In the genomic region with DNA sequence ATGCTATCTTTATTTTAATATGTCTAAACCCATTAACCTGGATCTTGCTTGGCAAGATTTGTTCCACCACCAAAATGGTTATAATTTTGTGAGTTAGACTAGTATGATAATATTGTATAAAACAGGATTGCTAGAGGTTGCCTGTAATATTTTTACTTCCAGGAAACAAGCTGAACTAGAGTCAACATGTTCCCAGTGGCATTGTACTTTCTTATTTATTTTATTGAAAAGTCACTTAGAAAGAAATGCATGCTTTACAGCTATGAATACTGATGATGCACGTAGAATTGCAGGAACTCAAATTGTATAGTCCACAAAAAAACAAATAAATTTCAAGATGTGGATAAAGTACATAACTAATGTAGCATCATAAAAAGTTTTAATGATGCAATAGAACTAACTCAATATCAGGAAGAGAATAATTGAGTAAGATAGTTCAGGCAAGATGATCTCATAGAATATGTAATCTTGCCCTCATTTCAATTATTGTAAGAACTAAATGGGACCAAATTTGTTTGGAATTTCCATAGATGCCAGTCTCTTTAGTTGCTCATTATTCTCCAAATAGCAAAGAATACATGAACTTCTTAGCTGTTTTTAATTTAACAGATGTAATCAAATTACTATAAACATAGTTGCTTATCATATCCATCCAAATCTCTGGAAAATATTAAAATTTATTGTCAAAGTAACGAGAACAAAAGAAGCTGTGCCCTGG, we compare ENCODE assay signal across 23 cellular contexts.
"Had no signal": no experiment of that assay in that cellular context is flagged by ENCODE, and none has a peak within 500 bp of the region (broad histone marks: within the 10 kb centered on the region; RNA-seq: fewer than 3 reads in every experiment).

No MANE protein-coding gene starts in this region.

- H2AFZ ChIP-seq: hepatocyte had no signal

- H3K4me1 Mint-ChIP-seq: naive thymus-derived CD4-positive, alpha-beta T cell; stimulated activated effector memory CD8-positive, alpha-beta T cell treated with anti-CD3 and anti-CD28 coated beads, Interleukin-12 subunit alpha, Interleukin-12 subunit beta, amount 100 ng/mL, for 72 hours had no signal

- H3K4me2 ChIP-seq: hepatocyte had no signal

- H3K9me3 Mint-ChIP-seq: stimulated activated naive CD8-positive, alpha-beta T cell treated with anti-CD3 and anti-CD28 coated beads, Interleukin-15, Interleukin-2, amounts not matched to agents 100 ng/mL and 50 ng/mL, for 24 hours; type B pancreatic cell had no signal

- H3K9me3 ChIP-seq: left ventricle myocardium inferior, mucosa of descending colon, ovary, prostate gland, sigmoid colon, spleen, tibial nerve, uterus had no signal

- H3K27me3 ChIP-seq: hepatocyte, ovary, sigmoid colon, spleen, tibial nerve, uterus had no signal

- H3K36me3 ChIP-seq: left ventricle myocardium inferior, ovary, prostate gland, sigmoid colon, spleen, tibial nerve, uterus had no signal

- H3K27me3 Mint-ChIP-seq: natural killer cell treated with Interleukin-12 subunit alpha and Interleukin-12 subunit beta and Interleukin-15 and Interleukin-18, amount 100 ng/mL, for 72 hours; stimulated activated naive CD8-positive, alpha-beta T cell treated with anti-CD3 and anti-CD28 coated beads, Interleukin-15, Interleukin-2, amounts not matched to agents 100 ng/mL and 50 ng/mL, for 24 hours had no signal

- ATAC-seq: mucosa of descending colon; naive thymus-derived CD4-positive, alpha-beta T cell; right cardiac atrium; stimulated activated effector memory CD8-positive, alpha-beta T cell treated with anti-CD3 and anti-CD28 coated beads, Interleukin-12 subunit alpha, Interleukin-12 subunit beta, amount 100 ng/mL, for 72 hours had no signal

- H3K36me3 Mint-ChIP-seq: naive thymus-derived CD4-positive, alpha-beta T cell; natural killer cell treated with Interleukin-12 subunit alpha and Interleukin-12 subunit beta and Interleukin-15 and Interleukin-18, amount 100 ng/mL, for 72 hours; stimulated activated effector memory CD8-positive, alpha-beta T cell treated with anti-CD3 and anti-CD28 coated beads, Interleukin-12 subunit alpha, Interleukin-12 subunit beta, amount 100 ng/mL, for 72 hours; type B pancreatic cell had no signal

- H3K27ac Mint-ChIP-seq: naive thymus-derived CD4-positive, alpha-beta T cell; natural killer cell treated with Interleukin-12 subunit alpha and Interleukin-12 subunit beta and Interleukin-15 and Interleukin-18, amount 100 ng/mL, for 72 hours; stimulated activated effector memory CD8-positive, alpha-beta T cell treated with anti-CD3 and anti-CD28 coated beads, Interleukin-12 subunit alpha, Interleukin-12 subunit beta, amount 100 ng/mL, for 72 hours; stimulated activated naive CD8-positive, alpha-beta T cell treated with anti-CD3 and anti-CD28 coated beads, Interleukin-15, Interleukin-2, amounts not matched to agents 100 ng/mL and 50 ng/mL, for 24 hours; type B pancreatic cell had no signal

- H3K79me2 ChIP-seq: hepatocyte had no signal

- H3K4me3 Mint-ChIP-seq: naive thymus-derived CD4-positive, alpha-beta T cell; natural killer cell treated with Interleukin-12 subunit alpha and Interleukin-12 subunit beta and Interleukin-15 and Interleukin-18, amount 100 ng/mL, for 72 hours; stimulated activated effector memory CD8-positive, alpha-beta T cell treated with anti-CD3 and anti-CD28 coated beads, Interleukin-12 subunit alpha, Interleukin-12 subunit beta, amount 100 ng/mL, for 72 hours; stimulated activated naive CD8-positive, alpha-beta T cell treated with anti-CD3 and anti-CD28 coated beads, Interleukin-15, Interleukin-2, amounts not matched to agents 100 ng/mL and 50 ng/mL, for 24 hours; type B pancreatic cell had no signal

- DNase-seq: islet precursor cell; left ventricle myocardium inferior; midbrain; mucosa of descending colon; naive thymus-derived CD4-positive, alpha-beta T cell; ovary; posterior cingulate gyrus; retina; right cardiac atrium; sigmoid colon; small intestine; spleen; stimulated activated CD4-positive, alpha-beta T cell treated with anti-CD3 and anti-CD28 coated beads, Interleukin-4, amount 100 ng/mL, for 24 hours; stimulated activated naive CD4-positive, alpha-beta T cell; uterus had no signal

- H3K4me1 ChIP-seq: left ventricle myocardium inferior, prostate gland, spleen, uterus had no signal

- H3K4me3 ChIP-seq: hepatocyte, left ventricle myocardium inferior, lung, mucosa of descending colon, ovary, prostate gland, sigmoid colon, spleen, tibial nerve, uterus had no signal

- H3K27ac ChIP-seq: hepatocyte, left ventricle myocardium inferior, ovary, prostate gland, sigmoid colon, spleen, tibial nerve, uterus had no signal
